Comparison of ENCODE assay signal across 9 cellular contexts in genomic region chr5:124908603-124909451, GRCh38.
A peak's percentile ranks its signal among the peaks of the same experiment; 100 is the strongest.
DNase-seq lines count a peak whose midpoint lies in the region; ATAC-seq, FAIRE-seq and TF ChIP-seq lines count a peak whose summit lies in the region.
"Had no signal": no experiment of that assay in that cellular context is flagged by ENCODE, and none has a peak within 500 bp of the region (broad histone marks: within the 10 kb centered on the region; RNA-seq: fewer than 3 reads in every experiment).

No MANE protein-coding gene starts in this region.

- H3K27ac Mint-ChIP-seq in neural crest cell (ENCODE audit: unreplicated experiment) = peak overlapping the region; percentile 73

- peaks cover 12% of the 10 kb centered on the region for H3K4me1 ChIP-seq in IMR-90 (ENCODE audit: control insufficient read depth, insufficient read depth, low read length)
- H3K4me1 ChIP-seq in K562 (replicated peaks in 1 of 2; ENCODE audit: control insufficient read depth in 2 of 2, insufficient read depth in 2 of 2, low read length in 2 of 2) = no peaks in the 10 kb centered on the region
- peaks cover 0 to 2% of the 10 kb centered on the region in 2 donors for H3K4me1 ChIP-seq in aorta (ENCODE audit: control insufficient read depth in 1 of 2, insufficient read depth in 2 of 2, low read length in 2 of 2)
- no peaks in the 10 kb centered on the region for H3K4me1 ChIP-seq in effector memory CD4-positive, alpha-beta T cell (ENCODE audit: control insufficient read depth, insufficient read depth, low read length, poor library complexity, severe bottlenecking)

- ATAC-seq in GM21576 (IDR thresholded peaks at IDR 0.05; ENCODE audit: unreplicated experiment) (peak; percentile 68), IMR-90 (ENCODE audit: low read depth) (no peak), K562 (no peak), aorta (ENCODE audit: low FRiP score) (no peak)

- no peaks in the 10 kb centered on the region for H3K9me3 Mint-ChIP-seq in neural crest cell

- peaks cover 90% of the 10 kb centered on the region for H3K4me1 Mint-ChIP-seq in neural crest cell

- H2AFZ ChIP-seq in IMR-90 (replicated peaks; ENCODE audit: low read length, poor library complexity) = no peak overlapping the region
- no peak overlapping the region for H2AFZ ChIP-seq in K562 (ENCODE audit: low read depth, low read length)

- H2AK9ac ChIP-seq in IMR-90 (replicated peaks; ENCODE audit: low read depth, low read length, poor library complexity) = no peak overlapping the region

- H4K20me1 ChIP-seq in IMR-90 (ENCODE audit: insufficient read depth, low read length) (no peaks in the 10 kb centered on the region), K562 (replicated peaks; ENCODE audit: control insufficient read depth, insufficient read depth, low read length) (no peaks in the 10 kb centered on the region)

- H3K27me3 ChIP-seq in IMR-90 (ENCODE audit: control insufficient read depth, insufficient read depth, low read length) = no peaks in the 10 kb centered on the region
- H3K27me3 ChIP-seq in K562 (ENCODE audit: control insufficient read depth in 2 of 2, insufficient read depth in 2 of 2, low read length in 2 of 2) = no peaks in the 10 kb centered on the region
- H3K27me3 ChIP-seq in aorta (ENCODE audit: control insufficient read depth in 1 of 2, insufficient read depth in 2 of 2, low read length in 1 of 2) = no peaks in the 10 kb centered on the region
- H3K27me3 ChIP-seq in effector memory CD4-positive, alpha-beta T cell (replicated peaks; ENCODE audit: control insufficient read depth, insufficient read depth, low read length, poor library complexity, severe bottlenecking) = no peaks in the 10 kb centered on the region

- H3K56ac ChIP-seq in IMR-90 (ENCODE audit: extremely low read depth, insufficient read depth, low read length) = no peak overlapping the region

- no CpG with 5 or more reads among the region's 7 CpGs for WGBS in IMR-90 (ENCODE audit: extremely low coverage in 2 of 2, insufficient read length in 1 of 2), 2 experiments
- 28% methylated on average over 7 of the region's 7 CpGs for WGBS in K562 (ENCODE audit: insufficient coverage, low coverage, missing lambda C conversion rate)
- 72 to 80% methylated on average over 7 of the region's 7 CpGs for WGBS in aorta, 2 donors

- no peak overlapping the region for H2BK15ac ChIP-seq in IMR-90 (ENCODE audit: low read depth, low read length)

- no peak overlapping the region for H4K5ac ChIP-seq in IMR-90 (ENCODE audit: low read depth, low read length)

- dilution Hi-C loops in IMR-90 (cut with HindIII; ENCODE audit: low sequenced_read_pairs, unreplicated experiment) = no loop called here

- H2BK20ac ChIP-seq in IMR-90 (ENCODE audit: low read depth, low read length) = no peak overlapping the region

- H3K4me2 ChIP-seq in IMR-90 (ENCODE audit: low read depth, low read length) (no peak overlapping the region), K562 (ENCODE audit: insufficient read depth, low read length) (no peak overlapping the region)

- H3K27ac ChIP-seq in IMR-90 (ENCODE audit: insufficient read depth, low read length) (no peak overlapping the region), K562 (ENCODE audit: extremely low read depth, low read depth, low read length) (no peak overlapping the region), aorta (ENCODE audit: low read depth in 1 of 2, low read length in 2 of 2) (no peak overlapping the region)
- H3K27ac ChIP-seq in effector memory CD4-positive, alpha-beta T cell (ENCODE audit: insufficient read depth, low read length, poor library complexity, severe bottlenecking) = no peak overlapping the region

- no peaks in the 10 kb centered on the region for H3K79me2 ChIP-seq in K562 (ENCODE audit: control insufficient read depth, insufficient read depth, low read length)

- TF ChIP-seq EP300 in K562 (IDR thresholded peaks at IDR 0.05; ENCODE audit: low read length) = no peak

- no peak for FAIRE-seq in K562 (lab: Jason Lieb, UNC)
- FAIRE-seq: H1 had no signal

- H3K36me3 ChIP-seq in IMR-90 (ENCODE audit: control insufficient read depth, insufficient read depth, low read length) (no peaks in the 10 kb centered on the region), K562 (ENCODE audit: control insufficient read depth, insufficient read depth, low read length) (no peaks in the 10 kb centered on the region), aorta (ENCODE audit: control insufficient read depth in 1 of 2, insufficient read depth in 2 of 2, low read length in 1 of 2) (no peaks in the 10 kb centered on the region)
- no peaks in the 10 kb centered on the region for H3K36me3 ChIP-seq in effector memory CD4-positive, alpha-beta T cell (ENCODE audit: control insufficient read depth, insufficient read depth, low read length)

- DNase-seq in GM10266 (ENCODE audit: extremely low spot score) (peak; percentile 68), IMR-90 (peak; percentile 18), K562 (ENCODE audit: extremely low read depth in 1 of 4, low spot score in 3 of 4) (no peak), neural crest cell (ENCODE audit: low read depth, low spot score) (no peak), aorta (no peak), GOT3 (lab: John Stamatoyannopoulos, UW) (no peak)
- DNase-seq in effector memory CD4-positive, alpha-beta T cell = no peak

- in situ Hi-C loops in IMR-90 (cut with MboI; ENCODE audit: low sequenced_read_pairs) (no loop called here), K562 (cut with MboI) (no loop called here)

- POLR2A ChIA-PET in IMR-90 (lab: Charles Lee; ENCODE audit: unreplicated experiment) = no interaction called here
- POLR2A ChIA-PET in K562 (lab: Yijun Ruan, JAX) = no interaction called here

- BruUV-seq in IMR-90 (replicated peaks; lab: Mats Ljungman, UMichigan) (no TSS peak), K562 (replicated peaks; lab: Mats Ljungman, UMichigan) (no TSS peak)

- TF ChIP-seq CTCF in GM10266 (IDR thresholded peaks at IDR 0.05; ENCODE audit: control insufficient read depth, insufficient read depth, low read depth, missing control alignments) = no peak
- TF ChIP-seq CTCF in IMR-90 (conservative IDR thresholded peaks at IDR 0.05; ENCODE audit: low read depth, low read length) = no peak
- TF ChIP-seq CTCF in K562 (IDR thresholded peaks at IDR 0.05 in 2 of 3, conservative IDR thresholded peaks at IDR 0.05 in 1 of 3; ENCODE audit: insufficient read depth in 2 of 3, low read depth in 1 of 3, low read length in 3 of 3) = no peak
- TF ChIP-seq CTCF in neural crest cell (conservative IDR thresholded peaks at IDR 0.05) = no peak

- H3K14ac ChIP-seq in IMR-90 (replicated peaks; ENCODE audit: low read depth, low read length) = no peak overlapping the region

- no peak overlapping the region for H4K8ac ChIP-seq in IMR-90 (ENCODE audit: low read depth in 2 of 2, low read length in 2 of 2)

- TF ChIP-seq RAD21 in IMR-90 (IDR thresholded peaks at IDR 0.05; ENCODE audit: low read length) (no peak), K562 (CRISPR knock-in tag; conservative IDR thresholded peaks at IDR 0.05 in 1 of 2, IDR thresholded peaks at IDR 0.05 in 1 of 2) (no peak)

- no peak overlapping the region for H3K9ac ChIP-seq in IMR-90 (ENCODE audit: low read depth, low read length)
- no peak overlapping the region for H3K9ac ChIP-seq in K562 (ENCODE audit: insufficient read depth in 1 of 2, low read depth in 2 of 2, low read length in 2 of 2)

- intact Hi-C loops in IMR-90 (cut with micrococcal nuclease) (no loop called here), K562 (cut with micrococcal nuclease) (no loop called here), aorta (cut with DNase I) (loop anchor here in 1 of 2 donors (5.0 to 10.0 kb wide), 3 partner anchors 164 to 573 kb away; partner anchors contain the start of gene ZNF608)

- CTCF ChIA-PET in IMR-90 (lab: Yijun Ruan, JAX) (no interaction called here), K562 (lab: Yijun Ruan, JAX; ENCODE audit: low intra/inter-chr PET ratio) (no interaction called here)

- TF ChIP-seq POLR2A in IMR-90 (IDR thresholded peaks at IDR 0.05; ENCODE audit: low read depth, low read length) (no peak), K562 (conservative IDR thresholded peaks at IDR 0.05) (no peak)

- no peak overlapping the region for H3K18ac ChIP-seq in IMR-90 (ENCODE audit: low read depth, low read length)

- no peaks in the 10 kb centered on the region for H3K27me3 Mint-ChIP-seq in neural crest cell (ENCODE audit: low read depth)

- H3K9me3 ChIP-seq in IMR-90 (ENCODE audit: control insufficient read depth, insufficient read depth, low read length) (no peaks in the 10 kb centered on the region), K562 (replicated peaks; ENCODE audit: control insufficient read depth, insufficient read depth, low read depth, low read length) (no peaks in the 10 kb centered on the region), aorta (ENCODE audit: control insufficient read depth, low read length) (no peaks in the 10 kb centered on the region)
- H3K9me3 ChIP-seq in effector memory CD4-positive, alpha-beta T cell (ENCODE audit: control insufficient read depth, low read length) = no peaks in the 10 kb centered on the region

- H3K4me3 Mint-ChIP-seq in neural crest cell = peak overlapping the region; percentile 21

- no peak overlapping the region for H4K91ac ChIP-seq in IMR-90 (ENCODE audit: insufficient read depth, low read depth, low read length)

- no peak overlapping the region for H3K4me3 ChIP-seq in IMR-90 (ENCODE audit: insufficient read depth, low read depth, low read length)
- H3K4me3 ChIP-seq in K562 = no peak overlapping the region
- H3K4me3 ChIP-seq in aorta (ENCODE audit: low read length in 2 of 2) = no peak overlapping the region
- no peak overlapping the region for H3K4me3 ChIP-seq in effector memory CD4-positive, alpha-beta T cell (ENCODE audit: insufficient read depth, low read depth, low read length, poor library complexity, severe bottlenecking)

- H2BK5ac ChIP-seq in IMR-90 (ENCODE audit: low read depth, low read length, poor library complexity, severe bottlenecking) = no peak overlapping the region

- peaks cover 2% of the 10 kb centered on the region for H3K36me3 Mint-ChIP-seq in neural crest cell (ENCODE audit: low read depth)

- no peak overlapping the region for H3K23ac ChIP-seq in IMR-90 (ENCODE audit: low read depth, low read length)

- no peak overlapping the region for H3K4ac ChIP-seq in IMR-90 (ENCODE audit: low read depth, low read length)

- H3K79me1 ChIP-seq in IMR-90 (ENCODE audit: low read depth in 1 of 2, low read length in 2 of 2) = no peaks in the 10 kb centered on the region

- H2BK120ac ChIP-seq in IMR-90 (ENCODE audit: low read depth, low read length) = no peak overlapping the region

- no peak overlapping the region for H2AK5ac ChIP-seq in IMR-90 (ENCODE audit: low read depth, low read length)

- H3K9me1 ChIP-seq in IMR-90 (ENCODE audit: insufficient read depth, low read length) = peaks cover 2% of the 10 kb centered on the region; the same call in 1 of the 2 replicates
- H3K9me1 ChIP-seq in K562 (ENCODE audit: control insufficient read depth, insufficient read depth, low read length) = no peaks in the 10 kb centered on the region

TF ChIP-seq in K562, 482 proteins besides CTCF, POLR2A, EP300 and RAD21 (continues in another document):
- TF ChIP-seq JUND (IDR thresholded peaks at IDR 0.05; ENCODE audit: borderline replicate concordance, low read depth, low read length) = 0 out of 2 replicates have a peak, but pooled peaks have one; percentile 10
- 0 out of 3 replicates have a peak, but pooled peaks have one; percentile 39 for TF ChIP-seq JUND (tag; IDR thresholded peaks at IDR 0.05; ENCODE audit: borderline replicate concordance, low read depth, low read length)
- no peak for TF ChIP-seq FUS (optimal IDR thresholded peaks at IDR 0.05; ENCODE audit: low read depth, low read length)

Comparison
In these comparisons a context has a peak if more than half of its experiments do, and no peak if none do; other contexts are left out.
1. DNase-seq: peak in GM10266 (single experiment) and IMR-90 (single experiment); none in K562 (0 of 4), neural crest cell (single experiment), aorta (0 of 2), GOT3 (single experiment) and effector memory CD4-positive, alpha-beta T cell (0 of 3).